ENCODE assay signal across 21 cellular contexts in genomic region chr5:10123254-10123989, GRCh38.
DNase-seq lines count a peak whose midpoint lies in the region; ATAC-seq and TF ChIP-seq lines count a peak whose summit lies in the region.
"Had no signal": no experiment of that assay in that cellular context is flagged by ENCODE, and none has a peak within 500 bp of the region (broad histone marks: within the 10 kb centered on the region; RNA-seq: fewer than 3 reads in every experiment).

No MANE protein-coding gene starts in this region.

- POLR2A ChIA-PET in naive thymus-derived CD4-positive, alpha-beta T cell (lab: Charles Lee), result no interaction called here

- peaks cover 0 to 6% (median 0%) of the 10 kb centered on the region in 11 donors for H3K9me3 Mint-ChIP-seq in naive thymus-derived CD4-positive, alpha-beta T cell
- H3K9me3 Mint-ChIP-seq: HFFc6 had no signal

- H3K4me3 Mint-ChIP-seq in naive thymus-derived CD4-positive, alpha-beta T cell, result no peak overlapping the region
- H3K4me3 Mint-ChIP-seq: B cell; CD4-positive, CD25-positive, alpha-beta regulatory T cell; HFFc6 had no signal

- no peak overlapping the region for H3K27ac Mint-ChIP-seq in naive thymus-derived CD4-positive, alpha-beta T cell
- H3K27ac Mint-ChIP-seq: B cell; CD4-positive, CD25-positive, alpha-beta regulatory T cell; HFFc6 had no signal

- no peaks in the 10 kb centered on the region for H3K36me3 Mint-ChIP-seq in naive thymus-derived CD4-positive, alpha-beta T cell
- H3K36me3 Mint-ChIP-seq: CD4-positive, CD25-positive, alpha-beta regulatory T cell had no signal

- H3K4me3 ChIP-seq in heart right ventricle (no peak overlapping the region), right cardiac atrium (ENCODE audit: low read length) (no peak overlapping the region), dorsolateral prefrontal cortex (no peak overlapping the region)
- no peak overlapping the region for H3K4me3 ChIP-seq in naive thymus-derived CD4-positive, alpha-beta T cell (ENCODE audit: low read length)
- H3K4me3 ChIP-seq: PC-9 had no signal

- H3K27ac ChIP-seq in heart right ventricle (peak overlapping the region in 6 of 10 donors; percentile 5 to 53 (median 24)), right cardiac atrium (ENCODE audit: low read length) (no peak overlapping the region), dorsolateral prefrontal cortex (peak overlapping the region; percentile 66 to 99 (median 94)), layer of hippocampus (ENCODE audit: low read depth, low read length) (peak overlapping the region; percentile 93), temporal lobe (ENCODE audit: low read depth, low read length) (peak overlapping the region; percentile 99)
- no peak overlapping the region for H3K27ac ChIP-seq in naive thymus-derived CD4-positive, alpha-beta T cell (ENCODE audit: low read depth, low read length)
- H3K27ac ChIP-seq: KMS-11, PC-9 had no signal

- H3K27me3 ChIP-seq in heart right ventricle (no peaks in the 10 kb centered on the region), right cardiac atrium (ENCODE audit: control insufficient read depth, insufficient read depth) (no peaks in the 10 kb centered on the region), dorsolateral prefrontal cortex (no peaks in the 10 kb centered on the region), layer of hippocampus (ENCODE audit: control insufficient read depth, insufficient read depth, low read length) (no peaks in the 10 kb centered on the region)
- H3K27me3 ChIP-seq in naive thymus-derived CD4-positive, alpha-beta T cell (ENCODE audit: control insufficient read depth in 2 of 2, insufficient read depth in 2 of 2, low read length in 2 of 2), result no peaks in the 10 kb centered on the region

- H3K36me3 ChIP-seq in heart right ventricle, result no peaks in the 10 kb centered on the region
- H3K36me3 ChIP-seq in naive thymus-derived CD4-positive, alpha-beta T cell (ENCODE audit: control insufficient read depth in 2 of 3, insufficient read depth in 3 of 3, low read length in 3 of 3), result no peaks in the 10 kb centered on the region

- intact Hi-C loops in heart right ventricle (cut with DNase I) (no loop called here), right cardiac atrium (cut with DNase I) (no loop called here), dorsolateral prefrontal cortex (cut with DNase I) (no loop called here)
- intact Hi-C loops in naive thymus-derived CD4-positive, alpha-beta T cell (cut with micrococcal nuclease), result no loop called here

- H3K27me3 Mint-ChIP-seq in naive thymus-derived CD4-positive, alpha-beta T cell, result peaks cover 0 to 4% (median 0%) of the 10 kb centered on the region in 5 donors
- H3K27me3 Mint-ChIP-seq: B cell; CD4-positive, CD25-positive, alpha-beta regulatory T cell had no signal

- WGBS in heart right ventricle, 2 donors, result 58 to 70% methylated on average over 7 of the region's 7 CpGs
- 65% methylated on average over 7 of the region's 7 CpGs for WGBS in right cardiac atrium

- ATAC-seq in heart right ventricle, result peak in 4 of 8 donors; percentile 28 to 73 (median 34)
- no peak for ATAC-seq in right cardiac atrium
- no peak for ATAC-seq in naive thymus-derived CD4-positive, alpha-beta T cell
- no peak for ATAC-seq in left lobe of liver

- H3K4me1 Mint-ChIP-seq in naive thymus-derived CD4-positive, alpha-beta T cell, result no peaks in the 10 kb centered on the region
- H3K4me1 Mint-ChIP-seq: B cell; CD4-positive, CD25-positive, alpha-beta regulatory T cell had no signal

- H3K9me3 ChIP-seq in heart right ventricle (peaks cover 0 to 6% (median 0%) of the 10 kb centered on the region in 11 donors), right cardiac atrium (ENCODE audit: control insufficient read depth, low read length) (peaks cover 9% of the 10 kb centered on the region)
- no peaks in the 10 kb centered on the region for H3K9me3 ChIP-seq in naive thymus-derived CD4-positive, alpha-beta T cell (ENCODE audit: control insufficient read depth in 2 of 3, low read length in 3 of 3)
- H3K9me3 ChIP-seq: Caco-2 had no signal

- H3K4me1 ChIP-seq in heart right ventricle (peaks cover 0 to 16% (median 3%) of the 10 kb centered on the region in 9 donors), right cardiac atrium (ENCODE audit: control insufficient read depth, insufficient read depth, low read length) (no peaks in the 10 kb centered on the region)
- H3K4me1 ChIP-seq in naive thymus-derived CD4-positive, alpha-beta T cell (ENCODE audit: control insufficient read depth in 2 of 2, insufficient read depth in 2 of 2, low read length in 2 of 2), result no peaks in the 10 kb centered on the region
- H3K4me1 ChIP-seq: Caco-2 had no signal

- no peak for TF ChIP-seq CTCF in heart right ventricle (IDR thresholded peaks at IDR 0.05)
- no peak for TF ChIP-seq CTCF in dorsolateral prefrontal cortex (IDR thresholded peaks at IDR 0.05 in 54 of 56, conservative IDR thresholded peaks at IDR 0.05 in 2 of 56; ENCODE audit: low read depth in 1 of 56, partially characterized antibody in 56 of 56)

- CTCF ChIA-PET in naive thymus-derived CD4-positive, alpha-beta T cell (lab: Charles Lee), result no interaction called here

- no peak for DNase-seq in heart right ventricle
- no peak for DNase-seq in right cardiac atrium
- DNase-seq in dorsolateral prefrontal cortex, result peak in 3 of 10 donors; percentile 28 to 60 (median 34)
- DNase-seq in DMS53 treated with DMSO at 0.1 percent for 48 hours (lab: John Stamatoyannopoulos, UW; ENCODE audit: unreplicated experiment), result no peak
- no peak for DNase-seq in naive thymus-derived CD4-positive, alpha-beta T cell
- no peak for DNase-seq in left lobe of liver (ENCODE audit: low spot score)
- DNase-seq: ACHN; Caco-2; CD4-positive, CD25-positive, alpha-beta regulatory T cell; DMS153; EL; HFFc6; NCI-H146; NCI-H2081; NCI-H510A; NCI-H82; PC-9 had no signal

Comparison
In these comparisons a context has a peak if more than half of its experiments do, and no peak if none do; other contexts are left out.
1. H3K27ac ChIP-seq: peak in heart right ventricle (6 of 10), dorsolateral prefrontal cortex (59 of 59), layer of hippocampus (single experiment) and temporal lobe (single experiment); none in right cardiac atrium (single experiment) and naive thymus-derived CD4-positive, alpha-beta T cell (single experiment).